Comparison of ENCODE assay signal across 10 cellular contexts in the genomic region with DNA sequence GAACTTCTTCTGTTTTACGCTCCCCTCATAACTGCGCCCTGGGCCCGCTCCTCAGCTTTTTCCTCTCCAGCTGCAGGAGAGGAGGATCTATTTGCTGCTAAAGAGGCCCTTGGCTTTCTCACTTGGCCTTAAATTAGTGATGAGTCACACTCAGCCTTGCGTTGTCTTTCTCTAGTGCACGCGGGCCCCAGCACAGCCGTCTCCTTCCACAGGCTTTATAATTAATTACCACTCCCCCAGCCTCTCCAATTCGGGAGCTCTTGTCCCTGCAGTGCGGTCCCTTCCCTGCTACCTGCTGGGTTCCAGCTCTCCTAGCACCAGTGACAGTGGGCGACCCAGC. TPM values are rescaled to one million over a fixed set of nuclear protein-coding genes. Genes with fewer than 3 reads are reported as not detected.
DNase-seq lines count a peak whose midpoint lies in the region; ATAC-seq lines count a peak whose summit lies in the region.
"Had no signal": no experiment of that assay in that cellular context is flagged by ENCODE, and none has a peak within 500 bp of the region (broad histone marks: within the 10 kb centered on the region; RNA-seq: fewer than 3 reads in every experiment).

No MANE protein-coding gene starts in this region.

- H3K27me3 Mint-ChIP-seq in effector memory CD8-positive, alpha-beta T cell = no peaks in the 10 kb centered on the region

- no peaks in the 10 kb centered on the region for H3K9me3 Mint-ChIP-seq in effector memory CD8-positive, alpha-beta T cell

- H3K4me1 Mint-ChIP-seq in effector memory CD8-positive, alpha-beta T cell (ENCODE audit: low read depth in 2 of 2) = peaks cover 11 to 14% of the 10 kb centered on the region in 2 donors

- ATAC-seq in GM19463 (IDR thresholded peaks at IDR 0.05; ENCODE audit: unreplicated experiment) = no peak
- ATAC-seq in effector memory CD8-positive, alpha-beta T cell (replicated peaks) = no peak

- no peak overlapping the region for H3K27ac Mint-ChIP-seq in effector memory CD8-positive, alpha-beta T cell
- H3K27ac Mint-ChIP-seq: progenitor cell of endocrine pancreas had no signal

- H3K4me3 Mint-ChIP-seq in effector memory CD8-positive, alpha-beta T cell = no peak overlapping the region

- H3K36me3 Mint-ChIP-seq in effector memory CD8-positive, alpha-beta T cell (ENCODE audit: insufficient read depth) = no peaks in the 10 kb centered on the region

- DNase-seq in A172 (ENCODE audit: low spot score) (peak; percentile 29), HCEC 1CT (peak; percentile 42), SHP77 treated with DMSO at 0.1 percent for 48 hours (lab: John Stamatoyannopoulos, UW) (peak; percentile 9), iris pigment epithelial cell (ENCODE audit: low read depth) (peak; percentile 29)
- DNase-seq in activated naive CD4-positive, alpha-beta T cell treated with Interleukin-2 at 50 U/mL for 16 hours = no peak
- DNase-seq in activated CD8-positive, alpha-beta memory T cell treated with anti-CD3 and anti-CD28 coated beads, Interleukin-2, amount 50 U/mL, for 4 hours = no peak
- no peak for DNase-seq in effector memory CD8-positive, alpha-beta T cell
- DNase-seq: RPMI8226 had no signal

RNA-seq across cellular contexts. Expression of a gene that starts 25.2 kb away (rescaled TPM):
- total RNA-seq in A172 (2014; rRNA removed; shearing (Covaris generic)) = 0.31 TPM in 1 of 2 replicates, not detected in the other

Comparison
In these comparisons a context has a peak if more than half of its experiments do, and no peak if none do; other contexts are left out.
1. DNase-seq: peak in A172 (single experiment), HCEC 1CT (single experiment), SHP77 treated with DMSO at 0.1 percent for 48 hours (single experiment) and iris pigment epithelial cell (single experiment); none in activated naive CD4-positive, alpha-beta T cell treated with Interleukin-2 at 50 U/mL for 16 hours (single experiment), activated CD8-positive, alpha-beta memory T cell treated with anti-CD3 and anti-CD28 coated beads, Interleukin-2, amount 50 U/mL, for 4 hours (single experiment) and effector memory CD8-positive, alpha-beta T cell (0 of 3).